ENCODE assay signal across 8 cellular contexts in genomic region chr1:16217061-16217785, GRCh38. TPM values are rescaled to one million over a fixed set of nuclear protein-coding genes. Genes with fewer than 3 reads are reported as not detected.
DNase-seq lines count a peak whose midpoint lies in the region; ATAC-seq and TF ChIP-seq lines count a peak whose summit lies in the region.

No MANE protein-coding gene starts in this region.

- TF ChIP-seq EP300 in transverse colon (IDR thresholded peaks at IDR 0.05; ENCODE audit: low read depth): no peak

- ATAC-seq in heart left ventricle: peak; percentile 97 to 99 (median 98)

- intact Hi-C loops in heart left ventricle (cut with DNase I) (loop anchor here in 3 of 10 donors (1.0 to 10.0 kb wide), 3 partner anchors 11 to 138 kb away; partner anchors contain the start of genes CPLANE2 (in 2 of the 3) and FBXO42 (in 1 of the 3)), transverse colon (cut with DNase I; ENCODE audit: low total_unique reads) (no loop called here)

- peaks cover 11% of the 10 kb centered on the region for H3K27me3 Mint-ChIP-seq in HFFc6 (ENCODE audit: insufficient read depth)

- H3K4me1 Mint-ChIP-seq in HFFc6 (ENCODE audit: low read depth): peaks cover 17% of the 10 kb centered on the region

- in situ Hi-C loops in transverse colon (cut with MboI; ENCODE audit: low pct_ligation_motif_present in 1 of 4, low pct_unique_long_range_greater_than_20kb in 1 of 4, low sequenced_read_pairs in 3 of 4): loop anchor here in 1 of 4 donors (25.0 kb wide), 1 partner anchor 145 kb away; the partner anchor contains the start of genes FBXO42 and SZRD1

- H3K36me3 ChIP-seq in adipocyte (ENCODE audit: control insufficient read depth, insufficient read depth, low read length, severe bottlenecking): no peaks in the 10 kb centered on the region
- H3K36me3 ChIP-seq in heart left ventricle: no peaks in the 10 kb centered on the region
- no peaks in the 10 kb centered on the region for H3K36me3 ChIP-seq in transverse colon

- H3K9ac ChIP-seq in adipocyte (ENCODE audit: low read length): peak overlapping the region; percentile 42

- H3K9me3 Mint-ChIP-seq in HFFc6: no peaks in the 10 kb centered on the region

- H3K27me3 ChIP-seq in adipocyte (replicated peaks; ENCODE audit: control insufficient read depth, insufficient read depth, low read length) (peaks cover 6% of the 10 kb centered on the region), heart left ventricle (no peaks in the 10 kb centered on the region), transverse colon (no peaks in the 10 kb centered on the region)

- peak overlapping the region; percentile 25; the same call in 1 of the 2 replicates for H3K27ac Mint-ChIP-seq in HFFc6

- H3K4me3 ChIP-seq in adipocyte (ENCODE audit: low read length) (peak overlapping the region; percentile 79), heart left ventricle (peak overlapping the region; percentile 40 to 77 (median 56)), transverse colon (peak overlapping the region; percentile 11 to 51 (median 38))

- H3K4me1 ChIP-seq in adipocyte (ENCODE audit: control insufficient read depth, insufficient read depth, low read length) (peaks cover 12% of the 10 kb centered on the region), heart left ventricle (peaks cover 0 to 25% (median 13%) of the 10 kb centered on the region in 12 donors), transverse colon (peaks cover 7 to 23% (median 17%) of the 10 kb centered on the region in 4 donors)

- H3K4me3 Mint-ChIP-seq in HFFc6: peak overlapping the region; percentile 89

- no peaks in the 10 kb centered on the region for H3K36me3 Mint-ChIP-seq in HFFc6 (ENCODE audit: low read depth)

- no peaks in the 10 kb centered on the region for H3K9me3 ChIP-seq in adipocyte (ENCODE audit: control insufficient read depth, low read length)
- no peaks in the 10 kb centered on the region for H3K9me3 ChIP-seq in heart left ventricle
- no peaks in the 10 kb centered on the region for H3K9me3 ChIP-seq in transverse colon

- TF ChIP-seq POLR2A in heart left ventricle (IDR thresholded peaks at IDR 0.05) (peak in 1 of 2 donors; percentile 38), transverse colon (IDR thresholded peaks at IDR 0.05) (peak; percentile 68)

- H3K27ac ChIP-seq in heart left ventricle (peak overlapping the region in 10 of 12 donors; percentile 49 to 79 (median 61)), transverse colon (peak overlapping the region; percentile 79 to 86 (median 82))

- whole genome bisulfite sequencing in heart left ventricle, 4 donors: 1 to 2% (median 2%) methylated on average over 37 to 46 of the region's 46 CpGs
- WGBS in transverse colon (ENCODE audit: low coverage in 1 of 2), 2 donors: 1% methylated on average over 39 of the region's 46 CpGs; no CpG with 5 or more reads in 1 of the 2 donors

- DNase-seq in GM04504 (ENCODE audit: low read depth): peak; percentile 90
- DNase-seq in HFFc6: peak; percentile 92
- peak; percentile 94 for DNase-seq in NCI-H1092 treated with DMSO at 0.1 percent for 48 hours (lab: John Stamatoyannopoulos, UW)
- peak; percentile 94 for DNase-seq in SW480 (ENCODE audit: low spot score)
- DNase-seq in adipocyte (ENCODE audit: low read depth): peak; percentile 99
- peak; percentile 99 to 100 (median 99) for DNase-seq in heart left ventricle
- peak; percentile 85 for DNase-seq in pons (ENCODE audit: low spot score)
- DNase-seq in transverse colon: peak; percentile 100

- TF ChIP-seq CTCF in HFFc6 (IDR thresholded peaks at IDR 0.05) (no peak), heart left ventricle (IDR thresholded peaks at IDR 0.05) (no peak), transverse colon (IDR thresholded peaks at IDR 0.05) (no peak)

RNA-seq across cellular contexts. Expression of gene ARHGEF19, which starts 4.8 kb away (rescaled TPM):
- total RNA-seq in HFFc6 (2021; fragmentation: NEBNext Ultra II Directional; extraction: Animal tissue kit (Norgen Biotek cat#: 25700)): 1 to 10 TPM; 5.5 to 9.0 (median 7.2) TPM
- total RNA-seq in heart left ventricle (1 to 10 TPM in 8 of 9 donors, under 1 TPM in 1; 0.97 to 3.8 (median 2.3) TPM), transverse colon (10 to 100 TPM in 2 of 4 donors, 1 to 10 TPM in 2; 5.7 to 46.8 (median 10.8) TPM)
- 1 to 10 TPM in 1 of 2 donors, under 1 TPM in 1; 0.99 to 3.5 TPM for polyA plus RNA-seq in heart left ventricle

RNA-seq across cellular contexts. Expression of gene CPLANE2, which starts 19.8 kb away (rescaled TPM):
- total RNA-seq in HFFc6 (2021; fragmentation: NEBNext Ultra II Directional; extraction: Animal tissue kit (Norgen Biotek cat#: 25700)): 10 to 100 TPM in 1 of 6 experiments, 1 to 10 TPM in 5; 6.5 to 11.8 (median 7.5) TPM
- 1 to 10 TPM; 3.6 to 9.9 (median 5.7) TPM for total RNA-seq in heart left ventricle
- 1 to 10 TPM; 5.7 to 6.2 TPM for polyA plus RNA-seq in heart left ventricle
- 10 to 100 TPM in 1 of 4 donors, 1 to 10 TPM in 2, under 1 TPM in 1; 0.60 to 12.3 (median 4.3) TPM for total RNA-seq in transverse colon

Comparison
In these comparisons a context has a peak if more than half of its experiments do, and no peak if none do; other contexts are left out.
1. Peak in every context shown above with its lines: DNase-seq, ATAC-seq, H3K4me3 ChIP-seq and H3K27ac ChIP-seq.